27 cellular contexts compared by ENCODE assay signal in genomic region chr13:74217816-74218215, GRCh38.
DNase-seq lines count a peak whose midpoint lies in the region; ATAC-seq and TF ChIP-seq lines count a peak whose summit lies in the region.
"Had no signal": no experiment of that assay in that cellular context is flagged by ENCODE, and none has a peak within 500 bp of the region (broad histone marks: within the 10 kb centered on the region; RNA-seq: fewer than 3 reads in every experiment).

No MANE protein-coding gene starts in this region.

- H3K27me3 ChIP-seq in right atrium auricular region, result no peaks in the 10 kb centered on the region
- H3K27me3 ChIP-seq: ascending aorta, heart left ventricle had no signal

- H3K27ac ChIP-seq in substantia nigra (ENCODE audit: low read depth, low read length, poor library complexity, severe bottlenecking) (no peak overlapping the region), right atrium auricular region (no peak overlapping the region)
- H3K27ac ChIP-seq: ascending aorta, heart left ventricle, skin epidermis had no signal

- no peaks in the 10 kb centered on the region for H3K9me3 ChIP-seq in right atrium auricular region
- H3K9me3 ChIP-seq: ascending aorta, heart left ventricle had no signal

- no peaks in the 10 kb centered on the region for H3K4me1 ChIP-seq in right atrium auricular region
- H3K4me1 ChIP-seq: ascending aorta, heart left ventricle had no signal

- no peaks in the 10 kb centered on the region for H3K36me3 ChIP-seq in right atrium auricular region
- H3K36me3 ChIP-seq: ascending aorta, heart left ventricle had no signal

- DNase-seq in EL (peak; percentile 93), RPMI7951 (ENCODE audit: low read depth) (peak; percentile 7), dedifferentiated amniotic fluid mesenchymal stem cell (ENCODE audit: extremely low spot score) (peak; percentile 87), non-pigmented ciliary epithelial cell (ENCODE audit: low read depth) (peak; percentile 78), substantia nigra (lab: John Stamatoyannopoulos, UW) (no peak), right atrium auricular region (ENCODE audit: low spot score) (no peak), inferior parietal cortex (ENCODE audit: extremely low spot score) (no peak)
- DNase-seq: activated CD8-positive, alpha-beta memory T cell treated with anti-CD3 and anti-CD28 coated beads for 24 hours; activated naive CD4-positive, alpha-beta T cell; activated T-cell treated with anti-CD3 and anti-CD28 coated beads, Interleukin-2, amount 50 U/mL, for 24 hours; CD4-positive, alpha-beta memory T cell; DMS 273 treated with DMSO at 0.1 percent for 48 hours; effector memory CD8-positive, alpha-beta T cell; GDM1; left ventricle myocardium superior; NCI-H1092; NCI-H1930; posterior cingulate gyrus; SHP77; stimulated activated naive CD4-positive, alpha-beta T cell; T-helper 1 cell had no signal

- no peak for TF ChIP-seq CTCF in right atrium auricular region (IDR thresholded peaks at IDR 0.05)

- no peak overlapping the region for H3K4me3 ChIP-seq in right atrium auricular region
- H3K4me3 ChIP-seq: ascending aorta, heart left ventricle, skin epidermis had no signal

- ATAC-seq in HG03354 (IDR thresholded peaks at IDR 0.05; ENCODE audit: poor library complexity, severe bottlenecking, unreplicated experiment), result no peak
- ATAC-seq: effector memory CD8-positive, alpha-beta T cell; esophagus mucosa; heart left ventricle; HepG2; left ventricle myocardium superior had no signal

Comparison
In these comparisons a context has a peak if more than half of its experiments do, and no peak if none do; other contexts are left out.
1. DNase-seq: peak in EL (single experiment), RPMI7951 (single experiment), dedifferentiated amniotic fluid mesenchymal stem cell (single experiment) and non-pigmented ciliary epithelial cell (single experiment); none in substantia nigra (0 of 49), right atrium auricular region (single experiment) and inferior parietal cortex (single experiment).